13 cellular contexts compared by ENCODE assay signal in genomic region chr1:216686860-216687545, GRCh38. TPM values are rescaled to one million over a fixed set of nuclear protein-coding genes. Genes with fewer than 3 reads are reported as not detected.
DNase-seq lines count a peak whose midpoint lies in the region; ATAC-seq, FAIRE-seq and TF ChIP-seq lines count a peak whose summit lies in the region.
"Had no signal": no experiment of that assay in that cellular context is flagged by ENCODE, and none has a peak within 500 bp of the region (broad histone marks: within the 10 kb centered on the region; RNA-seq: fewer than 3 reads in every experiment).

No MANE protein-coding gene starts in this region.

- H3K4me3 ChIP-seq in SK-N-SH (ENCODE audit: low read depth in 2 of 2, low read length in 1 of 2) (no peak overlapping the region), astrocyte (ENCODE audit: insufficient read depth, low read depth, low read length) (no peak overlapping the region), iPS-18a (ENCODE audit: low read length) (peak overlapping the region; percentile 17)
- H3K4me3 ChIP-seq: mucosa of descending colon, skin epidermis had no signal

- no peaks in the 10 kb centered on the region for H3K9me2 ChIP-seq in SK-N-SH

- WGBS in SK-N-SH (ENCODE audit: low lambda C conversion rate) = 64% methylated on average over 8 of the region's 12 CpGs

- H3K4me2 ChIP-seq in SK-N-SH (no peak overlapping the region), astrocyte (ENCODE audit: low read length) (peak overlapping the region; percentile 36)

- H3K9ac ChIP-seq in SK-N-SH (no peak overlapping the region), astrocyte (ENCODE audit: low read length) (no peak overlapping the region), iPS-18a (ENCODE audit: low read length) (no peak overlapping the region)

- H3K27ac ChIP-seq in SK-N-SH (ENCODE audit: low read depth in 2 of 2, low read length in 1 of 2) = no peak overlapping the region
- H3K27ac ChIP-seq in astrocyte (ENCODE audit: low read depth, low read length) = no peak overlapping the region
- no peak overlapping the region for H3K27ac ChIP-seq in iPS-18a (ENCODE audit: low read length)
- H3K27ac ChIP-seq: RWPE1, skin epidermis had no signal

- H3K27me3 Mint-ChIP-seq in astrocyte (ENCODE audit: low read depth, unreplicated experiment) = no peaks in the 10 kb centered on the region
- H3K27me3 Mint-ChIP-seq: activated CD8-positive, alpha-beta memory T cell treated with anti-CD3 and anti-CD28 coated beads, Interleukin-2, amount 10 ng/mL, durations not matched to agents 7 days and 5 days had no signal

- H3K27me3 ChIP-seq in SK-N-SH (ENCODE audit: insufficient read depth) = no peaks in the 10 kb centered on the region
- no peaks in the 10 kb centered on the region for H3K27me3 ChIP-seq in astrocyte (ENCODE audit: insufficient read depth, low read length)
- no peaks in the 10 kb centered on the region for H3K27me3 ChIP-seq in iPS-18a (ENCODE audit: control insufficient read depth, insufficient read depth, low read length)

- H2AFZ ChIP-seq in SK-N-SH (ENCODE audit: low read depth) = no peak overlapping the region
- no peak overlapping the region for H2AFZ ChIP-seq in astrocyte (ENCODE audit: low read depth, low read length)

- ATAC-seq in SK-N-SH treated with all-trans-retinoic acid at 6 μM for 48 hours (peak; percentile 40; the same call in 1 of the 3 replicates), GM18505 (IDR thresholded peaks at IDR 0.05; ENCODE audit: unreplicated experiment) (no peak)
- ATAC-seq: activated CD8-positive, alpha-beta memory T cell treated with anti-CD3 and anti-CD28 coated beads, Interleukin-2, amount 10 ng/mL, durations not matched to agents 7 days and 5 days; mucosa of descending colon had no signal

- no peak for TF ChIP-seq RAD21 in SK-N-SH (IDR thresholded peaks at IDR 0.05; ENCODE audit: low read length)

- no peaks in the 10 kb centered on the region for H4K20me1 ChIP-seq in SK-N-SH (ENCODE audit: insufficient read depth)
- H4K20me1 ChIP-seq in astrocyte (ENCODE audit: insufficient read depth, low read length) = no peaks in the 10 kb centered on the region

- no peaks in the 10 kb centered on the region for H3K79me2 ChIP-seq in SK-N-SH (ENCODE audit: insufficient read depth)
- no peaks in the 10 kb centered on the region for H3K79me2 ChIP-seq in astrocyte (ENCODE audit: insufficient read depth, low read length)

- TF ChIP-seq POLR2A in GM18505 (IDR thresholded peaks at IDR 0.05; ENCODE audit: borderline replicate concordance, extremely low read depth, insufficient read depth, insufficient read length) = no peak

- no peak for TF ChIP-seq CTCF in SK-N-SH (IDR thresholded peaks at IDR 0.05)
- TF ChIP-seq CTCF in astrocyte (IDR thresholded peaks at IDR 0.05; ENCODE audit: insufficient read depth, low read depth, low read length) = no peak

- CTCF ChIA-PET in SK-N-SH (lab: Yijun Ruan, JAX) = interaction anchor here (0.5 kb wide), 1 partner anchor 21 kb away, joined by 3 read pairs; no protein-coding TSS in a partner anchor

- H3K9me3 ChIP-seq in SK-N-SH (no peaks in the 10 kb centered on the region), astrocyte (ENCODE audit: insufficient read depth, low read depth, low read length) (no peaks in the 10 kb centered on the region), iPS-18a (ENCODE audit: control insufficient read depth, low read depth, low read length) (no peaks in the 10 kb centered on the region)
- H3K9me3 ChIP-seq: mucosa of descending colon had no signal

- POLR2A ChIA-PET in SK-N-SH (lab: Yijun Ruan, JAX) = no interaction called here

- H3K27ac Mint-ChIP-seq in astrocyte (ENCODE audit: unreplicated experiment) = no peak overlapping the region
- H3K27ac Mint-ChIP-seq: activated CD8-positive, alpha-beta memory T cell treated with anti-CD3 and anti-CD28 coated beads, Interleukin-2, amount 10 ng/mL, durations not matched to agents 7 days and 5 days had no signal

- DNase-seq in SK-N-SH (no peak), astrocyte (ENCODE audit: low read depth) (peak; percentile 3), urothelium cell line (ENCODE audit: low spot score) (no peak), NCI-H1092 (lab: John Stamatoyannopoulos, UW) (no peak)
- no peak for DNase-seq in activated CD8-positive, alpha-beta memory T cell treated with anti-CD3 and anti-CD28 coated beads, Interleukin-2, amount 50 U/mL, for 48 hours
- DNase-seq: activated CD8-positive, alpha-beta memory T cell treated with anti-CD3 and anti-CD28 coated beads, Interleukin-2, amount 10 ng/mL, durations not matched to agents 7 days and 5 days; DMS 273 treated with DMSO at 0.1 percent for 48 hours; mucosa of descending colon had no signal

- H3K4me1 Mint-ChIP-seq in astrocyte (ENCODE audit: low read depth, unreplicated experiment) = peaks cover 7% of the 10 kb centered on the region
- H3K4me1 Mint-ChIP-seq: activated CD8-positive, alpha-beta memory T cell treated with anti-CD3 and anti-CD28 coated beads, Interleukin-2, amount 10 ng/mL, durations not matched to agents 7 days and 5 days had no signal

- H3K4me3 Mint-ChIP-seq in astrocyte (ENCODE audit: unreplicated experiment) = peak overlapping the region; percentile 7
- H3K4me3 Mint-ChIP-seq: activated CD8-positive, alpha-beta memory T cell treated with anti-CD3 and anti-CD28 coated beads, Interleukin-2, amount 10 ng/mL, durations not matched to agents 7 days and 5 days had no signal

- H3K9me3 Mint-ChIP-seq in astrocyte (ENCODE audit: unreplicated experiment) = no peaks in the 10 kb centered on the region

- H3F3A ChIP-seq in SK-N-SH (replicated peaks; ENCODE audit: insufficient read depth) = no peaks in the 10 kb centered on the region

- no peak for TF ChIP-seq EP300 in SK-N-SH (IDR thresholded peaks at IDR 0.05; ENCODE audit: borderline replicate concordance in 1 of 2, low read depth in 1 of 2, low read length in 1 of 2)

- no peak for FAIRE-seq in astrocyte (lab: Jason Lieb, UNC)
- FAIRE-seq in urothelium cell line (lab: Jason Lieb, UNC) = peak; percentile 9

- H3K4me1 ChIP-seq in SK-N-SH (ENCODE audit: control insufficient read depth in 1 of 2, insufficient read depth in 2 of 2, low read depth in 1 of 2, low read length in 1 of 2) (peaks cover 0 to 5% of the 10 kb centered on the region in 2 experiments; a peak in 2 of 4 replicates), astrocyte (ENCODE audit: insufficient read depth, low read length) (no peaks in the 10 kb centered on the region), iPS-18a (ENCODE audit: control insufficient read depth, low read depth, low read length) (peaks cover 25% of the 10 kb centered on the region)

- H3K36me3 ChIP-seq in SK-N-SH (replicated peaks in 1 of 2; ENCODE audit: control insufficient read depth in 1 of 2, insufficient read depth in 2 of 2, low read length in 1 of 2) (no peaks in the 10 kb centered on the region), astrocyte (ENCODE audit: insufficient read depth, low read length) (no peaks in the 10 kb centered on the region), iPS-18a (ENCODE audit: control insufficient read depth, low read depth, low read length) (no peaks in the 10 kb centered on the region)

- H3K36me3 Mint-ChIP-seq in astrocyte (ENCODE audit: low read depth, unreplicated experiment) = no peaks in the 10 kb centered on the region
- H3K36me3 Mint-ChIP-seq: activated CD8-positive, alpha-beta memory T cell treated with anti-CD3 and anti-CD28 coated beads, Interleukin-2, amount 10 ng/mL, durations not matched to agents 7 days and 5 days had no signal

TF ChIP-seq in SK-N-SH treated with all-trans-retinoic acid at 6 μM for 48 hours, 23 proteins besides CTCF, POLR2A, EP300 and RAD21 (continues in another document):
- no peak for TF ChIP-seq ZFP3 (CRISPR knock-in tag; IDR thresholded peaks at IDR 0.05)

TF ChIP-seq in SK-N-SH, 30 proteins besides CTCF, POLR2A, EP300 and RAD21 (continues in another document):
- TF ChIP-seq GATA2 (CRISPR knock-in tag; IDR thresholded peaks at IDR 0.05) = no peak
- no peak for TF ChIP-seq PBX3 (IDR thresholded peaks at IDR 0.05)
- TF ChIP-seq FOSL2 (IDR thresholded peaks at IDR 0.05; ENCODE audit: borderline replicate concordance, low read depth) = no peak
- TF ChIP-seq ZBTB33 (IDR thresholded peaks at IDR 0.05; ENCODE audit: borderline replicate concordance, low read depth) = no peak
- no peak for TF ChIP-seq SMC3 (IDR thresholded peaks at IDR 0.05; ENCODE audit: low read depth, low read length)
- no peak for TF ChIP-seq NRF1 (IDR thresholded peaks at IDR 0.05; ENCODE audit: low read depth, low read length)
- no peak for TF ChIP-seq TAF1 (IDR thresholded peaks at IDR 0.05; ENCODE audit: borderline replicate concordance, low read depth, low read length)
- no peak for TF ChIP-seq MAX (IDR thresholded peaks at IDR 0.05; ENCODE audit: low read depth)
- TF ChIP-seq MXI1 (IDR thresholded peaks at IDR 0.05; ENCODE audit: low read depth, low read length) = no peak
- no peak for TF ChIP-seq FOXM1 (IDR thresholded peaks at IDR 0.05; ENCODE audit: low read depth)

RNA-seq across cellular contexts. Expression of gene ESRRG, which starts 36.2 kb away (rescaled TPM):
- polyA plus RNA-seq in SK-N-SH (2012; rRNA removed) = 0.26 and 0.57 TPM in 2 replicates
- 0.81 and 1.3 TPM in 2 replicates for polyA plus RNA-seq in SK-N-SH (2012; cell fraction: cytosol; rRNA removed)
- polyA plus RNA-seq in SK-N-SH (2012; cell fraction: nucleus; rRNA removed) = 0.35 and 0.67 TPM in 2 replicates
- total RNA-seq in astrocyte = 0.41 and 0.79 TPM in 2 replicates
- total RNA-seq: activated CD8-positive, alpha-beta memory T cell treated with anti-CD3 and anti-CD28 coated beads, Interleukin-2, amount 10 ng/mL, durations not matched to agents 7 days and 5 days had no signal
